9 cellular contexts compared by ENCODE assay signal in genomic region chr15:95291878-95292472, GRCh38.
DNase-seq lines count a peak whose midpoint lies in the region; ATAC-seq, FAIRE-seq and TF ChIP-seq lines count a peak whose summit lies in the region.
"Had no signal": no experiment of that assay in that cellular context is flagged by ENCODE, and none has a peak within 500 bp of the region (broad histone marks: within the 10 kb centered on the region; RNA-seq: fewer than 3 reads in every experiment).

No MANE protein-coding gene starts in this region.

- peaks cover 1% of the 10 kb centered on the region for H3K36me3 Mint-ChIP-seq in activated CD4-positive, alpha-beta T cell treated with anti-CD3 and anti-CD28 coated beads, Interleukin-2, amount 10 ng/mL, durations not matched to agents 24 days and 14 days (ENCODE audit: low read depth)
- no peaks in the 10 kb centered on the region for H3K36me3 Mint-ChIP-seq in activated CD8-positive, alpha-beta T cell treated with anti-CD3 and anti-CD28 coated beads for 36 hours (ENCODE audit: low read depth)
- H3K36me3 Mint-ChIP-seq: activated naive CD8-positive, alpha-beta T cell had no signal

- peaks cover 23% of the 10 kb centered on the region for H3K4me1 Mint-ChIP-seq in activated CD4-positive, alpha-beta T cell treated with anti-CD3 and anti-CD28 coated beads, Interleukin-2, amount 10 ng/mL, durations not matched to agents 24 days and 14 days
- no peaks in the 10 kb centered on the region for H3K4me1 Mint-ChIP-seq in activated CD8-positive, alpha-beta T cell treated with anti-CD3 and anti-CD28 coated beads for 36 hours (ENCODE audit: low read depth)

- H3K27me3 Mint-ChIP-seq in activated CD4-positive, alpha-beta T cell treated with anti-CD3 and anti-CD28 coated beads, Interleukin-2, amount 10 ng/mL, durations not matched to agents 24 days and 14 days = peaks cover 57% of the 10 kb centered on the region
- H3K27me3 Mint-ChIP-seq in activated CD8-positive, alpha-beta T cell treated with anti-CD3 and anti-CD28 coated beads for 36 hours = peaks cover 52% of the 10 kb centered on the region

- peak; percentile 89 for FAIRE-seq in islet of Langerhans (lab: Jason Lieb, UNC)

- DNase-seq in activated CD4-positive, alpha-beta T cell treated with anti-CD3 and anti-CD28 coated beads, Interleukin-2, amount 10 ng/mL, durations not matched to agents 24 days and 14 days = peak; percentile 68
- no peak for DNase-seq in activated CD4-positive, alpha-beta T cell treated with anti-CD3 and anti-CD28 coated beads, Interleukin-2, amount 50 U/mL, for 4 hours
- DNase-seq in HT-29 (ENCODE audit: low spot score) = peak; percentile 80
- no peak for DNase-seq in activated CD8-positive, alpha-beta T cell treated with anti-CD3 and anti-CD28 coated beads for 36 hours
- no peak for DNase-seq in occipital lobe (lab: John Stamatoyannopoulos, UW)

- no peaks in the 10 kb centered on the region for H3K9me3 Mint-ChIP-seq in activated CD4-positive, alpha-beta T cell treated with anti-CD3 and anti-CD28 coated beads, Interleukin-2, amount 10 ng/mL, durations not matched to agents 24 days and 14 days
- no peaks in the 10 kb centered on the region for H3K9me3 Mint-ChIP-seq in activated CD8-positive, alpha-beta T cell treated with anti-CD3 and anti-CD28 coated beads for 36 hours

- ATAC-seq in activated CD8-positive, alpha-beta T cell treated with anti-CD3 and anti-CD28 coated beads for 36 hours = no peak
- ATAC-seq in HG02840 (IDR thresholded peaks at IDR 0.05; ENCODE audit: low FRiP score, unreplicated experiment) (no peak), esophagus mucosa (no peak)

- peak; percentile 72 for TF ChIP-seq CTCF in activated CD8-positive, alpha-beta T cell treated with anti-CD3 and anti-CD28 coated beads for 36 hours (IDR thresholded peaks at IDR 0.05)

- intact Hi-C loops in activated CD4-positive, alpha-beta T cell treated with anti-CD3 and anti-CD28 coated beads, Interleukin-2, amount 10 ng/mL, durations not matched to agents 24 days and 14 days (cut with micrococcal nuclease) = loop anchor here (1.0 kb wide), 1 partner anchor 33 kb away; no protein-coding TSS in a partner anchor
- intact Hi-C loops in activated CD8-positive, alpha-beta T cell treated with anti-CD3 and anti-CD28 coated beads for 36 hours (cut with micrococcal nuclease) = no loop called here

- CTCF ChIA-PET in activated CD8-positive, alpha-beta T cell treated with anti-CD3 and anti-CD28 coated beads for 36 hours (lab: Charles Lee) = interaction anchor here (1.0 to 2.7 kb wide), 8 partner anchors 8 to 622 kb away, joined by 3 to 7 read pairs (median 4); no protein-coding TSS in a partner anchor

- POLR2A ChIA-PET in activated CD8-positive, alpha-beta T cell treated with anti-CD3 and anti-CD28 coated beads for 36 hours (lab: Charles Lee) = no interaction called here

- no peak overlapping the region for H3K4me3 Mint-ChIP-seq in activated CD4-positive, alpha-beta T cell treated with anti-CD3 and anti-CD28 coated beads, Interleukin-2, amount 10 ng/mL, durations not matched to agents 24 days and 14 days
- H3K4me3 Mint-ChIP-seq in activated CD8-positive, alpha-beta T cell treated with anti-CD3 and anti-CD28 coated beads for 36 hours = no peak overlapping the region
- H3K4me3 Mint-ChIP-seq: activated naive CD8-positive, alpha-beta T cell had no signal

- H3K27ac Mint-ChIP-seq in activated CD4-positive, alpha-beta T cell treated with anti-CD3 and anti-CD28 coated beads, Interleukin-2, amount 10 ng/mL, durations not matched to agents 24 days and 14 days = no peak overlapping the region
- no peak overlapping the region for H3K27ac Mint-ChIP-seq in activated CD8-positive, alpha-beta T cell treated with anti-CD3 and anti-CD28 coated beads for 36 hours
- H3K27ac Mint-ChIP-seq: activated naive CD8-positive, alpha-beta T cell had no signal

Comparison
In these comparisons a context has a peak if more than half of its experiments do, and no peak if none do; other contexts are left out.
1. DNase-seq: peak in activated CD4-positive, alpha-beta T cell treated with anti-CD3 and anti-CD28 coated beads, Interleukin-2, amount 10 ng/mL, durations not matched to agents 24 days and 14 days (single experiment) and HT-29 (single experiment); none in activated CD4-positive, alpha-beta T cell treated with anti-CD3 and anti-CD28 coated beads, Interleukin-2, amount 50 U/mL, for 4 hours (0 of 2), activated CD8-positive, alpha-beta T cell treated with anti-CD3 and anti-CD28 coated beads for 36 hours (single experiment) and occipital lobe (single experiment).